Comparison of ENCODE assay signal across 34 cellular contexts in the genomic region with DNA sequence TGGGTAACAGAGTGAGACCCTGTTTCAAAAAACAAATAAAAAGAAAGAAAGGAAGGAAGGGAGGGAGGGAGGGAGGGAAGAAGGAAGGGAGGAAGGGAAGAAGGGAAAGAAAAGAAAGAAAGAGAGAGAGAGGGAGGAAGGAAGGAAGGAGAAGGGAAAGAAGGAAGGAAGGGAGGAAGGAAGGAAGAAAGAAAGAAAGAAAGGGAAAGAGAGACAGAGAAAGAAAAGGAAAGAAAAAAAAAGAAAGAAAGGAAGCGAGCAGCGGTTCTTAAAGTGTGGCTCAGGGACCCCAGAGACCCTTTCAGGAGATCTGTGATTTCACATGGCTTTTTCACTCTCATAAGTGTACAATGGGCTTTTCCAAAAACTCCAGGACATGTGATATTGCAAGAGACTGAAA. TPM values are rescaled to one million over a fixed set of nuclear protein-coding genes. Genes with fewer than 3 reads are reported as not detected.
DNase-seq lines count a peak whose midpoint lies in the region; ATAC-seq, FAIRE-seq and TF ChIP-seq lines count a peak whose summit lies in the region.
"Had no signal": no experiment of that assay in that cellular context is flagged by ENCODE, and none has a peak within 500 bp of the region (broad histone marks: within the 10 kb centered on the region; RNA-seq: fewer than 3 reads in every experiment).

No MANE protein-coding gene starts in this region.

- no peak overlapping the region for H3K4me2 ChIP-seq in K562 (ENCODE audit: insufficient read depth, low read length)
- H3K4me2 ChIP-seq: A549; BLaER1; BLaER1 treated with 17β-estradiol and CSF1 and Interleukin-3, amounts not matched to agents 10 nM and 100 nM had no signal

- H3K4me1 ChIP-seq in HEK293 (ENCODE audit: control insufficient read depth, insufficient read depth, low read length) (peaks cover 3% of the 10 kb centered on the region), K562 (replicated peaks in 1 of 2; ENCODE audit: control insufficient read depth in 2 of 2, insufficient read depth in 2 of 2, low read length in 2 of 2) (peaks cover 0 to 3% of the 10 kb centered on the region in 2 experiments; a peak in 1 of 5 replicates)
- H3K4me1 ChIP-seq: A549, BE2C, BLaER1, Caco-2 had no signal

- H3K9me3 ChIP-seq in HEK293 (ENCODE audit: control insufficient read depth, insufficient read depth, low read depth, low read length): peaks cover 8% of the 10 kb centered on the region; the same call in 1 of the 2 replicates
- no peaks in the 10 kb centered on the region; the same call in 1 of the 2 replicates for H3K9me3 ChIP-seq in K562 (replicated peaks; ENCODE audit: control insufficient read depth, insufficient read depth, low read depth, low read length)
- H3K9me3 ChIP-seq: A549, BE2C, BLaER1, Caco-2 had no signal

- no peak for TF ChIP-seq EP300 in K562 (IDR thresholded peaks at IDR 0.05; ENCODE audit: low read length)

- ATAC-seq in K562: no peak
- ATAC-seq in GM21737 (IDR thresholded peaks at IDR 0.05; ENCODE audit: unreplicated experiment): no peak
- no peak for ATAC-seq in GM21619 (IDR thresholded peaks at IDR 0.05; ENCODE audit: unreplicated experiment)
- ATAC-seq: A549; CD8-positive, alpha-beta T cell had no signal

- TF ChIP-seq CTCF in HEK293 (tag by site-specific recombination; IDR thresholded peaks at IDR 0.05) (no peak), K562 (IDR thresholded peaks at IDR 0.05 in 2 of 3, conservative IDR thresholded peaks at IDR 0.05 in 1 of 3; ENCODE audit: insufficient read depth in 2 of 3, low read depth in 1 of 3, low read length in 3 of 3) (no peak)

- no peaks in the 10 kb centered on the region for H3K9me1 ChIP-seq in K562 (ENCODE audit: control insufficient read depth, insufficient read depth, low read length)

- H3K27me3 ChIP-seq in K562 (ENCODE audit: control insufficient read depth in 2 of 2, insufficient read depth in 2 of 2, low read length in 2 of 2): no peaks in the 10 kb centered on the region
- H3K27me3 ChIP-seq: BE2C; BLaER1; BLaER1 treated with 17β-estradiol and CSF1 and Interleukin-3, amounts not matched to agents 10 nM and 100 nM had no signal

- no peak for FAIRE-seq in K562 (lab: Jason Lieb, UNC)
- FAIRE-seq: A204.1, A549, D721Med had no signal

- POLR2A ChIA-PET in HEK293 (lab: Yijun Ruan, JAX) (interaction anchor here (1.9 kb wide), 1 partner anchor 8 kb away, joined by 6 read pairs; no protein-coding TSS in a partner anchor), K562 (lab: Yijun Ruan, JAX) (interaction anchor here (0.7 to 0.8 kb wide), 3 partner anchors 10 to 103 kb away, joined by 3 to 4 read pairs (median 3); no protein-coding TSS in a partner anchor)

- H3K36me3 ChIP-seq in HEK293 (ENCODE audit: control insufficient read depth in 2 of 2, insufficient read depth in 1 of 2, low read length in 2 of 2) (peaks cover 20 to 45% of the 10 kb centered on the region in 2 experiments), K562 (ENCODE audit: control insufficient read depth, insufficient read depth, low read length) (peaks cover 15% of the 10 kb centered on the region; the same call in 2 of the 3 replicates)
- H3K36me3 ChIP-seq: BE2C had no signal

- CTCF ChIA-PET in HEK293 (lab: Yijun Ruan, JAX): interaction anchor here (0.5 to 1.9 kb wide), 6 partner anchors 13 to 246 kb away, joined by 4 to 12 read pairs (median 4); partner anchors contain the start of gene ZNF576
- CTCF ChIA-PET in K562 (lab: Yijun Ruan, JAX; ENCODE audit: low intra/inter-chr PET ratio): no interaction called here

- no peak overlapping the region for H3K4me3 ChIP-seq in HEK293 (ENCODE audit: low read depth, low read length)
- H3K4me3 ChIP-seq in K562: no peak overlapping the region
- H3K4me3 ChIP-seq: A549; BLaER1; BLaER1 treated with 17β-estradiol and CSF1 and Interleukin-3, amounts not matched to agents 10 nM and 100 nM had no signal

- BruUV-seq in K562 (replicated peaks; lab: Mats Ljungman, UMichigan): no TSS peak

- TF ChIP-seq POLR2A in K562 (conservative IDR thresholded peaks at IDR 0.05): no peak

- intact Hi-C loops in K562 (cut with micrococcal nuclease): no loop called here

- no peak overlapping the region for H3K9ac ChIP-seq in K562 (ENCODE audit: insufficient read depth in 1 of 2, low read depth in 2 of 2, low read length in 2 of 2)
- H3K9ac ChIP-seq: BLaER1 had no signal

- H3K79me2 ChIP-seq in K562 (ENCODE audit: control insufficient read depth, insufficient read depth, low read length): no peaks in the 10 kb centered on the region

- no peak for DNase-seq in K562 (ENCODE audit: extremely low read depth in 1 of 4, low spot score in 3 of 4)
- DNase-seq: 8988T; ACHN; AML-193; BE2C; C1 segment of cervical spinal cord; Caco-2; Calu3; CD4-positive, alpha-beta memory T cell; CD4-positive, alpha-beta T cell; CD4-positive, CD25-positive, alpha-beta regulatory T cell; CD8-positive, alpha-beta memory T cell; CD8-positive, alpha-beta T cell; COR-L47; DMS 273 treated with DMSO at 0.1 percent for 48 hours; DMS153; DMS53; DMS79; DMS79 treated with DMSO at 0.1 percent for 48 hours; DND-41; EL had no signal

- TF ChIP-seq RAD21 in K562 (CRISPR knock-in tag; conservative IDR thresholded peaks at IDR 0.05 in 1 of 2, IDR thresholded peaks at IDR 0.05 in 1 of 2): no peak

- H3K27ac ChIP-seq in HEK293 (ENCODE audit: extremely low read depth, low read depth, low read length) (no peak overlapping the region), K562 (ENCODE audit: extremely low read depth, low read depth, low read length) (no peak overlapping the region)
- H3K27ac ChIP-seq: 22Rv1; A549; BLaER1; BLaER1 treated with 17β-estradiol and CSF1 and Interleukin-3, amounts not matched to agents 10 nM and 100 nM; C4-2B had no signal

- no peak overlapping the region for H2AFZ ChIP-seq in K562 (ENCODE audit: low read depth, low read length)

- in situ Hi-C loops in K562 (cut with MboI): no loop called here

- 86% methylated on average over 2 of the region's 2 CpGs for WGBS in K562 (ENCODE audit: insufficient coverage, low coverage, missing lambda C conversion rate)

- no peaks in the 10 kb centered on the region for H4K20me1 ChIP-seq in K562 (replicated peaks; ENCODE audit: control insufficient read depth, insufficient read depth, low read length)
- H4K20me1 ChIP-seq: BLaER1 had no signal

RNA-seq across cellular contexts. Expression of gene CADM4, which starts 9.9 kb away (rescaled TPM):
- total RNA-seq in K562 (2011; cell fraction: chromatin; rRNA removed; ENCODE audit: low replicate concordance): 2.0 and 2.5 TPM in 2 replicates
- total RNA-seq in K562 (2011; cell fraction: nucleolus; rRNA removed): 2.6 and 7.0 TPM in 2 replicates
- 0.99 and 4.5 TPM in 2 replicates for total RNA-seq in K562 (2011; cell fraction: nucleoplasm; rRNA removed)
- 1.8 and 2.5 TPM in 2 replicates for total RNA-seq in K562 (2014; rRNA removed)
- total RNA-seq in K562 (2014; rRNA removed; fragmentation: Illumina TruSeq; extraction: Trizol): 0.61 and 0.87 TPM in 2 replicates
- 0.72 and 1.2 TPM in 2 replicates for total RNA-seq in K562 (2015; rRNA removed; fragmentation: Illumina TruSeq; extraction: Trizol)
- total RNA-seq in K562 (2021): 1.9 and 2.3 TPM in 2 replicates
- 1.4 and 2.1 TPM in 2 replicates for polyA plus RNA-seq in K562 (2011; rRNA removed)
- polyA plus RNA-seq in K562 (2011; cell fraction: cytosol; rRNA removed): 1.9 and 3.5 TPM in 2 replicates
- polyA plus RNA-seq in K562 (2011; cell fraction: nucleus; rRNA removed): 1.1 and 2.4 TPM in 2 replicates
- polyA plus RNA-seq in K562 (2012): 2.1 and 2.5 TPM in 2 replicates
- 1.3 and 2.2 TPM in 2 replicates for polyA plus RNA-seq in K562 (2014; fragmentation: Illumina TruSeq; extraction: Trizol)
- polyA plus RNA-seq in K562 (2014; fragmentation: Nextera tagmentation; extraction: Ambion mirVana): under 1 TPM; 0.03 to 0.13 TPM
- 1.7 and 4.6 TPM in 2 replicates for polyA plus RNA-seq in K562 (2014; rRNA removed)
- polyA minus RNA-seq in K562 (2011; rRNA and poly(A)+ RNA removed): 0.30 and 0.32 TPM in 2 replicates
- polyA minus RNA-seq in K562 (2011; cell fraction: cytosol; rRNA and poly(A)+ RNA removed): 0.86 and 1.5 TPM in 2 replicates
- 0.54 and 0.89 TPM in 2 replicates for polyA minus RNA-seq in K562 (2011; cell fraction: nucleus; rRNA and poly(A)+ RNA removed)
- polyA plus RNA-seq: CD4-positive, CD25-positive, alpha-beta regulatory T cell; CD8-positive, alpha-beta memory T cell had no signal

RNA-seq across cellular contexts. Expression of gene PLAUR, which starts 20.5 kb away (rescaled TPM):
- total RNA-seq in K562 (2011; cell fraction: chromatin; rRNA removed; ENCODE audit: low replicate concordance): 40.8 and 45.7 TPM in 2 replicates
- total RNA-seq in K562 (2011; cell fraction: nucleolus; rRNA removed): 32.8 and 41.9 TPM in 2 replicates
- 31.3 and 41.4 TPM in 2 replicates for total RNA-seq in K562 (2011; cell fraction: nucleoplasm; rRNA removed)
- total RNA-seq in K562 (2014; rRNA removed) (13.1 and 15.6 TPM in 2 replicates), K562 (2014; rRNA removed; fragmentation: Illumina TruSeq; extraction: Trizol) (6.9 and 8.1 TPM in 2 replicates), K562 (2015; rRNA removed; fragmentation: Illumina TruSeq; extraction: Trizol) (10.8 and 12.4 TPM in 2 replicates), K562 (2021) (10.8 and 12.9 TPM in 2 replicates)
- polyA plus RNA-seq in K562 (2011; rRNA removed) (8.4 and 17.5 TPM in 2 replicates), K562 (2014; fragmentation: Illumina TruSeq; extraction: Trizol) (13.6 and 14.4 TPM in 2 replicates), K562 (2014; fragmentation: Nextera tagmentation; extraction: Ambion mirVana) (10 to 100 TPM in 1 of 2 experiments, 1 to 10 TPM in 1; 7.0 to 10.9 TPM), K562 (2014; rRNA removed) (14.3 and 16.2 TPM in 2 replicates)
- 15.3 and 17.9 TPM in 2 replicates for polyA plus RNA-seq in K562 (2011; cell fraction: cytosol; rRNA removed)
- polyA plus RNA-seq in K562 (2011; cell fraction: nucleus; rRNA removed): 30.9 and 37.0 TPM in 2 replicates
- 14.7 and 23.9 TPM in 2 replicates for polyA plus RNA-seq in K562 (2012)
- polyA minus RNA-seq in K562 (2011; rRNA and poly(A)+ RNA removed): 10.0 and 14.3 TPM in 2 replicates
- polyA minus RNA-seq in K562 (2011; cell fraction: cytosol; rRNA and poly(A)+ RNA removed): 6.2 and 8.2 TPM in 2 replicates
- 6.2 and 11.0 TPM in 2 replicates for polyA minus RNA-seq in K562 (2011; cell fraction: nucleus; rRNA and poly(A)+ RNA removed)

RNA-seq across cellular contexts. Expression of gene ZNF428, which starts 30.1 kb away (rescaled TPM):
- total RNA-seq in K562 (2011; cell fraction: chromatin; rRNA removed; ENCODE audit: low replicate concordance): 6.3 and 13.9 TPM in 2 replicates
- total RNA-seq in K562 (2011; cell fraction: nucleolus; rRNA removed): 8.6 and 12.7 TPM in 2 replicates
- 10.1 and 10.3 TPM in 2 replicates for total RNA-seq in K562 (2011; cell fraction: nucleoplasm; rRNA removed)
- 85.7 and 86.9 TPM in 2 replicates for total RNA-seq in K562 (2014; rRNA removed)
- 8.4 and 8.8 TPM in 2 replicates for total RNA-seq in K562 (2014; rRNA removed; fragmentation: Illumina TruSeq; extraction: Trizol)
- 27.5 and 30.4 TPM in 2 replicates for total RNA-seq in K562 (2015; rRNA removed; fragmentation: Illumina TruSeq; extraction: Trizol)
- total RNA-seq in K562 (2021): 42.2 and 49.2 TPM in 2 replicates
- polyA plus RNA-seq in K562 (2011; rRNA removed): 14.9 and 15.9 TPM in 2 replicates
- polyA plus RNA-seq in K562 (2011; cell fraction: cytosol; rRNA removed): 17.8 and 32.7 TPM in 2 replicates
- polyA plus RNA-seq in K562 (2011; cell fraction: nucleus; rRNA removed): 14.2 and 15.7 TPM in 2 replicates
- polyA plus RNA-seq in K562 (2012): 41.0 and 43.7 TPM in 2 replicates
- 14.9 and 19.1 TPM in 2 replicates for polyA plus RNA-seq in K562 (2014; fragmentation: Illumina TruSeq; extraction: Trizol)
- polyA plus RNA-seq in K562 (2014; fragmentation: Nextera tagmentation; extraction: Ambion mirVana): under 1 TPM; 0.15 to 0.23 TPM
- polyA plus RNA-seq in K562 (2014; rRNA removed): 68.7 and 75.7 TPM in 2 replicates
- polyA minus RNA-seq in K562 (2011; rRNA and poly(A)+ RNA removed): 2.5 and 3.4 TPM in 2 replicates
- polyA minus RNA-seq in K562 (2011; cell fraction: cytosol; rRNA and poly(A)+ RNA removed): 4.3 and 6.7 TPM in 2 replicates
- polyA minus RNA-seq in K562 (2011; cell fraction: nucleus; rRNA and poly(A)+ RNA removed): 4.3 and 6.9 TPM in 2 replicates

RNA-seq across cellular contexts. Expression of gene SRRM5, which starts 37.6 kb away (rescaled TPM):
- total RNA-seq in K562 (2011; cell fraction: chromatin; rRNA removed; ENCODE audit: low replicate concordance): 1.0 and 1.2 TPM in 2 replicates
- 0.33 TPM in 1 of 2 replicates, not detected in the other for total RNA-seq in K562 (2011; cell fraction: nucleolus; rRNA removed)
- total RNA-seq in K562 (2011; cell fraction: nucleoplasm; rRNA removed): 0.23 and 0.29 TPM in 2 replicates
- total RNA-seq in K562 (2014; rRNA removed) (0.08 and 0.09 TPM in 2 replicates), K562 (2014; rRNA removed; fragmentation: Illumina TruSeq; extraction: Trizol) (0.13 and 0.25 TPM in 2 replicates), K562 (2015; rRNA removed; fragmentation: Illumina TruSeq; extraction: Trizol) (0.08 and 0.18 TPM in 2 replicates), K562 (2021) (0.11 and 0.18 TPM in 2 replicates)
- polyA plus RNA-seq in K562 (2011; rRNA removed) (0.10 and 0.18 TPM in 2 replicates), K562 (2014; fragmentation: Illumina TruSeq; extraction: Trizol) (0.43 and 0.45 TPM in 2 replicates), K562 (2014; fragmentation: Nextera tagmentation; extraction: Ambion mirVana) (not detected), K562 (2014; rRNA removed) (0.25 and 0.36 TPM in 2 replicates)
- 0.01 and 0.03 TPM in 2 replicates for polyA plus RNA-seq in K562 (2011; cell fraction: cytosol; rRNA removed)
- 0.29 and 0.67 TPM in 2 replicates for polyA plus RNA-seq in K562 (2011; cell fraction: nucleus; rRNA removed)
- 0.26 and 0.37 TPM in 2 replicates for polyA plus RNA-seq in K562 (2012)
- 0.12 TPM in 1 of 2 replicates, not detected in the other for polyA minus RNA-seq in K562 (2011; rRNA and poly(A)+ RNA removed)
- not detected in 2 replicates for polyA minus RNA-seq in K562 (2011; cell fraction: cytosol; rRNA and poly(A)+ RNA removed)
- polyA minus RNA-seq in K562 (2011; cell fraction: nucleus; rRNA and poly(A)+ RNA removed): 0.22 TPM in 1 of 2 replicates, not detected in the other
- total RNA-seq: A172, Daoy had no signal
- polyA plus RNA-seq: CD14-positive monocyte had no signal

RNA-seq across cellular contexts. Expression of gene ZNF576, which starts 53.1 kb away (rescaled TPM):
- total RNA-seq in K562 (2011; cell fraction: chromatin; rRNA removed; ENCODE audit: low replicate concordance): 16.8 and 39.5 TPM in 2 replicates
- total RNA-seq in K562 (2011; cell fraction: nucleolus; rRNA removed): 33.8 and 38.9 TPM in 2 replicates
- 35.0 and 41.2 TPM in 2 replicates for total RNA-seq in K562 (2011; cell fraction: nucleoplasm; rRNA removed)
- total RNA-seq in K562 (2014; rRNA removed): 7.1 and 16.2 TPM in 2 replicates
- total RNA-seq in K562 (2014; rRNA removed; fragmentation: Illumina TruSeq; extraction: Trizol): 5.6 and 6.8 TPM in 2 replicates
- total RNA-seq in K562 (2015; rRNA removed; fragmentation: Illumina TruSeq; extraction: Trizol): 8.8 and 9.9 TPM in 2 replicates
- 14.2 and 18.2 TPM in 2 replicates for total RNA-seq in K562 (2021)
- 7.3 and 9.7 TPM in 2 replicates for polyA plus RNA-seq in K562 (2011; rRNA removed)
- 14.2 and 34.8 TPM in 2 replicates for polyA plus RNA-seq in K562 (2011; cell fraction: cytosol; rRNA removed)
- 10.6 and 13.3 TPM in 2 replicates for polyA plus RNA-seq in K562 (2011; cell fraction: nucleus; rRNA removed)
- 12.8 and 12.9 TPM in 2 replicates for polyA plus RNA-seq in K562 (2012)
- polyA plus RNA-seq in K562 (2014; fragmentation: Illumina TruSeq; extraction: Trizol): 12.5 and 12.7 TPM in 2 replicates
- 10 to 100 TPM; 12.2 to 18.2 TPM for polyA plus RNA-seq in K562 (2014; fragmentation: Nextera tagmentation; extraction: Ambion mirVana)
- 12.8 and 17.4 TPM in 2 replicates for polyA plus RNA-seq in K562 (2014; rRNA removed)
- polyA minus RNA-seq in K562 (2011; rRNA and poly(A)+ RNA removed): 6.4 and 8.1 TPM in 2 replicates
- 5.5 and 6.7 TPM in 2 replicates for polyA minus RNA-seq in K562 (2011; cell fraction: cytosol; rRNA and poly(A)+ RNA removed)
- 12.8 and 16.1 TPM in 2 replicates for polyA minus RNA-seq in K562 (2011; cell fraction: nucleus; rRNA and poly(A)+ RNA removed)
